9 cellular contexts compared by ENCODE assay signal in the genomic region with DNA sequence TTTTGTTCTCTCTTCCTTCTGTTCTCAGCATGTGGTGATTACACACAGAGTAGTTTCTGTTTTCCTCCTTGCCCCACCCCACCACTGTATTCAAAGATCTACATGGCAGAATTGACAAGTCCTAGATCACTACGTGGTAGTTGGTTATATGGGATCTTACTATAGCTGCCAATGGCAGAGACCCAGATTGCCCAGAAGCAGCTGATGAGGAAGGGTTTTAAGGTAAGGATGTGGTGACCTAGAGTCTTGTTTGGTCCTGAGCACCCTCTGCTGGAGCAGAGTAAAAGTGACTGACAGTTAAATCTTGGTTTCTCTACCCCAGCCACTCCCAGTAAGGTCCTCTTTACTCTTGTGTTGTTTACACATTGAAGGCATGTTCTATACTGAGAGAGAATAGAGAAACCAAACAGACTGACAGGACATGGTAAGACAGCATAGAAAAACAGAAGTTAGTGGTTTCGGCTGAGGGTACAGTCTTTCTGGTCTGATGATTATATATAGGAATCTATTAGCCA. TPM values are rescaled to one million over a fixed set of nuclear protein-coding genes. Genes with fewer than 3 reads are reported as not detected.
DNase-seq lines count a peak whose midpoint lies in the region; ATAC-seq and TF ChIP-seq lines count a peak whose summit lies in the region.
"Had no signal": no experiment of that assay in that cellular context is flagged by ENCODE, and none has a peak within 500 bp of the region (broad histone marks: within the 10 kb centered on the region; RNA-seq: fewer than 3 reads in every experiment).

No MANE protein-coding gene starts in this region.

- in situ Hi-C loops in Caki2 (cut with HindIII; ENCODE audit: low pct_unique_long_range_greater_than_20kb, low sequenced_read_pairs), result no loop called here

- ATAC-seq in GM18861 (IDR thresholded peaks at IDR 0.05; ENCODE audit: unreplicated experiment), result peak; percentile 94
- ATAC-seq in HG02943 (IDR thresholded peaks at IDR 0.05; ENCODE audit: low read depth, unreplicated experiment), result peak; percentile 96
- peak; percentile 63 to 76 for ATAC-seq in right cardiac atrium
- peak; percentile 82 for ATAC-seq in stimulated activated naive CD8-positive, alpha-beta T cell treated with anti-CD3 and anti-CD28 coated beads, Interleukin-15, Interleukin-2, amounts not matched to agents 100 U/mL and 50 U/mL, for 24 hours

- H3K4me1 ChIP-seq in right cardiac atrium (ENCODE audit: control insufficient read depth, insufficient read depth, low read length), result no peaks in the 10 kb centered on the region

- no peak overlapping the region for H3K27ac ChIP-seq in right cardiac atrium (ENCODE audit: low read length)

- peaks cover 13% of the 10 kb centered on the region for H3K36me3 Mint-ChIP-seq in activated naive CD8-positive, alpha-beta T cell treated with anti-CD3 and anti-CD28 coated beads for 36 hours
- peaks cover 35% of the 10 kb centered on the region for H3K36me3 Mint-ChIP-seq in mesothelial cell of epicardium

- no peaks in the 10 kb centered on the region for H3K9me3 Mint-ChIP-seq in activated naive CD8-positive, alpha-beta T cell treated with anti-CD3 and anti-CD28 coated beads for 36 hours
- H3K9me3 Mint-ChIP-seq in mesothelial cell of epicardium, result no peaks in the 10 kb centered on the region

- H3K27ac Mint-ChIP-seq in activated naive CD8-positive, alpha-beta T cell treated with anti-CD3 and anti-CD28 coated beads for 36 hours, result peak overlapping the region; percentile 5
- no peak overlapping the region for H3K27ac Mint-ChIP-seq in mesothelial cell of epicardium

- no peak overlapping the region for H3K4me3 ChIP-seq in right cardiac atrium (ENCODE audit: low read length)

- no peak for TF ChIP-seq CTCF in mesothelial cell of epicardium (IDR thresholded peaks at IDR 0.05; ENCODE audit: unreplicated experiment)

- WGBS in right cardiac atrium, result 57% methylated on average over 2 of the region's 2 CpGs

- H3K27me3 ChIP-seq in right cardiac atrium (ENCODE audit: control insufficient read depth, insufficient read depth), result no peaks in the 10 kb centered on the region

- no peaks in the 10 kb centered on the region for H3K27me3 Mint-ChIP-seq in activated naive CD8-positive, alpha-beta T cell treated with anti-CD3 and anti-CD28 coated beads for 36 hours
- H3K27me3 Mint-ChIP-seq in mesothelial cell of epicardium (ENCODE audit: low read depth), result no peaks in the 10 kb centered on the region

- peaks cover 2% of the 10 kb centered on the region for H3K4me1 Mint-ChIP-seq in activated naive CD8-positive, alpha-beta T cell treated with anti-CD3 and anti-CD28 coated beads for 36 hours
- H3K4me1 Mint-ChIP-seq in mesothelial cell of epicardium, result peaks cover 12% of the 10 kb centered on the region

- no peak overlapping the region for H3K4me3 Mint-ChIP-seq in activated naive CD8-positive, alpha-beta T cell treated with anti-CD3 and anti-CD28 coated beads for 36 hours
- H3K4me3 Mint-ChIP-seq in mesothelial cell of epicardium, result no peak overlapping the region

- DNase-seq in Caki2 (ENCODE audit: low read depth), result peak; percentile 33
- DNase-seq in NCI-H2196 (lab: John Stamatoyannopoulos, UW; ENCODE audit: unreplicated experiment), result peak; percentile 54
- DNase-seq in activated naive CD8-positive, alpha-beta T cell treated with anti-CD3 and anti-CD28 coated beads for 36 hours, result no peak
- DNase-seq in right cardiac atrium, result no peak
- DNase-seq in stimulated activated naive CD8-positive, alpha-beta T cell treated with anti-CD3 and anti-CD28 coated beads, Interleukin-15, Interleukin-2, amounts not matched to agents 100 U/mL and 50 U/mL, for 24 hours, result no peak
- no peak for DNase-seq in mesothelial cell of epicardium (ENCODE audit: low spot score in 2 of 2, unreplicated experiment in 2 of 2)

- intact Hi-C loops in right cardiac atrium (cut with DNase I), result no loop called here

- no peaks in the 10 kb centered on the region for H3K9me3 ChIP-seq in right cardiac atrium (ENCODE audit: control insufficient read depth, low read length)

RNA-seq across cellular contexts. Expression of a gene that starts 22.8 kb away (rescaled TPM):
- total RNA-seq in Caki2 (2014; rRNA removed; shearing (Covaris generic); ENCODE audit: low replicate concordance), result 11.9 and 16.5 TPM in 2 replicates
- total RNA-seq in activated naive CD8-positive, alpha-beta T cell treated with anti-CD3 and anti-CD28 coated beads for 36 hours, result 10 to 100 TPM; 29.9 to 31.8 TPM
- total RNA-seq in right cardiac atrium, result 10 to 100 TPM; 17.9 to 20.5 (median 18.8) TPM
- 10.8 TPM for polyA plus RNA-seq in right cardiac atrium
- 93.8 to 99.2 TPM (median 96.0 TPM) in 3 replicates for total RNA-seq in mesothelial cell of epicardium

RNA-seq across cellular contexts. Expression of a gene that starts 27.0 kb away (rescaled TPM):
- 18.3 and 26.3 TPM in 2 replicates for total RNA-seq in Caki2 (2014; rRNA removed; shearing (Covaris generic); ENCODE audit: low replicate concordance)
- total RNA-seq in activated naive CD8-positive, alpha-beta T cell treated with anti-CD3 and anti-CD28 coated beads for 36 hours, result 10 to 100 TPM; 67.9 to 68.6 TPM
- total RNA-seq in right cardiac atrium (10 to 100 TPM; 37.4 to 49.6 (median 43.8) TPM), mesothelial cell of epicardium (98.7 to 102 TPM (median 102 TPM) in 3 replicates)
- polyA plus RNA-seq in right cardiac atrium, result 27.7 TPM

RNA-seq across cellular contexts. Expression of a gene that starts 58.9 kb away (rescaled TPM):
- total RNA-seq in Caki2 (2014; rRNA removed; shearing (Covaris generic); ENCODE audit: low replicate concordance), result not detected in 2 replicates
- total RNA-seq in activated naive CD8-positive, alpha-beta T cell treated with anti-CD3 and anti-CD28 coated beads for 36 hours, result not detected
- total RNA-seq in right cardiac atrium (not detected), mesothelial cell of epicardium (127 to 136 TPM (median 132 TPM) in 3 replicates)
- 0.07 TPM for polyA plus RNA-seq in right cardiac atrium
- total RNA-seq: dermis microvascular lymphatic vessel endothelial cell had no signal

Comparison
In these comparisons a context has a peak if more than half of its experiments do, and no peak if none do; other contexts are left out.
1. DNase-seq: peak in Caki2 (single experiment) and NCI-H2196 (single experiment); none in activated naive CD8-positive, alpha-beta T cell treated with anti-CD3 and anti-CD28 coated beads for 36 hours (single experiment), right cardiac atrium (0 of 3), stimulated activated naive CD8-positive, alpha-beta T cell treated with anti-CD3 and anti-CD28 coated beads, Interleukin-15, Interleukin-2, amounts not matched to agents 100 U/mL and 50 U/mL, for 24 hours (single experiment) and mesothelial cell of epicardium (0 of 2).
2. RNA of a gene that starts 58.9 kb away (total RNA-seq): 127 to 136 TPM in mesothelial cell of epicardium; not detected in Caki2, not detected in activated naive CD8-positive, alpha-beta T cell treated with anti-CD3 and anti-CD28 coated beads for 36 hours and not detected in right cardiac atrium; every median in the first group is over 100 times any median in the second.
3. Peak in every context shown above with its lines, with median percentiles within 50 percentile points of each other: ATAC-seq.